ENCODE assay signal across 23 cellular contexts in genomic region chr18:1052301-1052700, GRCh38.
"Had no signal": no experiment of that assay in that cellular context is flagged by ENCODE, and none has a peak within 500 bp of the region (broad histone marks: within the 10 kb centered on the region; RNA-seq: fewer than 3 reads in every experiment).

No MANE protein-coding gene starts in this region.

- DNase-seq: occipital lobe; ovary; posterior cingulate gyrus; psoas muscle; right cardiac atrium; right lobe of liver; sigmoid colon; small intestine; stimulated activated CD4-positive, alpha-beta T cell treated with anti-CD3 and anti-CD28 coated beads, Interleukin-15, amount 100 ng/mL, for 24 hours; stimulated activated CD4-positive, alpha-beta T cell treated with anti-CD3 and anti-CD28 coated beads, Interleukin-2, amount 100 ng/mL, for 24 hours; stimulated activated CD4-positive, alpha-beta T cell treated with anti-CD3 and anti-CD28 coated beads, Interleukin-2, amount 100 ng/mL, for 48 hours; stimulated activated CD4-positive, alpha-beta T cell treated with anti-CD3 and anti-CD28 coated beads, Interleukin-4, amount 100 ng/mL, for 24 hours; stimulated activated naive B cell treated with anti-CD40 and anti-IgM and Interleukin-4, amounts not matched to agents 10 μg/mL and 1 μg/mL and 100 μg/mL, for 72 hours; stimulated activated naive CD4-positive, alpha-beta T cell treated with Interleukin-2 at 50 U/mL for 16 hours; stomach; thyroid gland; trophoblast cell; upper lobe of left lung had no signal

- H3K27me3 Mint-ChIP-seq: progenitor cell of endocrine pancreas; stimulated activated naive B cell treated with anti-CD40 and anti-IgM and Interleukin-4, amounts not matched to agents 10 μg/mL and 1 μg/mL and 100 μg/mL, for 72 hours; stimulated activated naive CD8-positive, alpha-beta T cell treated with anti-CD3 and anti-CD28 coated beads, Interleukin-15, Interleukin-2, amounts not matched to agents 100 ng/mL and 50 ng/mL, for 24 hours had no signal

- H3K27ac Mint-ChIP-seq: nephron; neural progenitor cell; progenitor cell of endocrine pancreas; stimulated activated effector memory CD8-positive, alpha-beta T cell treated with anti-CD3 and anti-CD28 coated beads, Interleukin-12 subunit alpha, Interleukin-12 subunit beta, amount 100 ng/mL, for 72 hours; stimulated activated naive B cell treated with anti-CD40 and anti-IgM and Interleukin-4, amounts not matched to agents 10 μg/mL and 1 μg/mL and 100 μg/mL, for 72 hours; stimulated activated naive CD8-positive, alpha-beta T cell treated with anti-CD3 and anti-CD28 coated beads, Interleukin-15, Interleukin-2, amounts not matched to agents 100 ng/mL and 50 ng/mL, for 24 hours had no signal

- ATAC-seq: psoas muscle; right cardiac atrium; right lobe of liver; stimulated activated effector memory CD8-positive, alpha-beta T cell treated with anti-CD3 and anti-CD28 coated beads, Interleukin-12 subunit alpha, Interleukin-12 subunit beta, amount 100 ng/mL, for 72 hours; stimulated activated naive B cell treated with anti-CD40 and anti-IgM and Interleukin-4, amounts not matched to agents 10 μg/mL and 1 μg/mL and 100 μg/mL, for 72 hours had no signal

- H3K4me1 Mint-ChIP-seq: nephron; neural progenitor cell; stimulated activated effector memory CD8-positive, alpha-beta T cell treated with anti-CD3 and anti-CD28 coated beads, Interleukin-12 subunit alpha, Interleukin-12 subunit beta, amount 100 ng/mL, for 72 hours; stimulated activated naive B cell treated with anti-CD40 and anti-IgM and Interleukin-4, amounts not matched to agents 10 μg/mL and 1 μg/mL and 100 μg/mL, for 72 hours had no signal

- H3K4me3 Mint-ChIP-seq: nephron; neural progenitor cell; stimulated activated effector memory CD8-positive, alpha-beta T cell treated with anti-CD3 and anti-CD28 coated beads, Interleukin-12 subunit alpha, Interleukin-12 subunit beta, amount 100 ng/mL, for 72 hours; stimulated activated naive B cell treated with anti-CD40 and anti-IgM and Interleukin-4, amounts not matched to agents 10 μg/mL and 1 μg/mL and 100 μg/mL, for 72 hours; stimulated activated naive CD8-positive, alpha-beta T cell treated with anti-CD3 and anti-CD28 coated beads, Interleukin-15, Interleukin-2, amounts not matched to agents 100 ng/mL and 50 ng/mL, for 24 hours had no signal

- H3K36me3 Mint-ChIP-seq: neural progenitor cell; stimulated activated effector memory CD8-positive, alpha-beta T cell treated with anti-CD3 and anti-CD28 coated beads, Interleukin-12 subunit alpha, Interleukin-12 subunit beta, amount 100 ng/mL, for 72 hours; stimulated activated naive B cell treated with anti-CD40 and anti-IgM and Interleukin-4, amounts not matched to agents 10 μg/mL and 1 μg/mL and 100 μg/mL, for 72 hours had no signal
